Comparison of ENCODE assay signal across 29 cellular contexts in the genomic region with DNA sequence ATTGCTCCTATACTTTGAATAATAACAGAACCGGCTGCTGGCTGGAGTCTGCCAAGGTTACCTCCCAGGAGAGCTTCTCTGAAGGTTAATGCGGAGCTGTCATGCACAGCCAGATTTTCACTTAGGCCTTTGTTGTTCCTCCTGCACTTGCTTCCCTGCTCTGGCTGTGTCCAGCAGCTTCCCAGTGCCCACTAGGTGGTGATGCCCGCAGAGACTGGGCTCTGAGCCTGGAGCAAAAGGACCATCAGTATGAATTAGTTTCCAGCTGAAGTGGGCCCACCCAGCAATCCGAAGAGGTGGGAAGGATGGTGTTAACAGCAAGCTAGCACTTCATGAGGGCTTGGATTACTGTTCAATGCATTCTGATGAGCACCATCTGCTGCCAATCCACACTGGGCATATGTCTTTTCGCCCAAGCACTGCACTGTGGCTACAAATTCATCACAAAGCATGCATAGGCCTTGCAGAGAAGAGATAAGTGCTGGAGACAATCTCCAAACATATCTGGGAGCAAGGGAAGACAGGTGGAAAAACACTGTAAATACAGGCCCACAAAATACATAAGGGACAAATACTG.
DNase-seq lines count a peak whose midpoint lies in the region; ATAC-seq and TF ChIP-seq lines count a peak whose summit lies in the region.
"Had no signal": no experiment of that assay in that cellular context is flagged by ENCODE, and none has a peak within 500 bp of the region (broad histone marks: within the 10 kb centered on the region; RNA-seq: fewer than 3 reads in every experiment).

No MANE protein-coding gene starts in this region.

- POLR2A ChIA-PET in SK-N-SH (lab: Yijun Ruan, JAX) = no interaction called here
- POLR2A ChIA-PET in activated CD8-positive, alpha-beta T cell treated with anti-CD3 and anti-CD28 coated beads for 36 hours (lab: Charles Lee) = no interaction called here

- DNase-seq in SK-N-SH (no peak), NCI-H524 (lab: John Stamatoyannopoulos, UW) (peak; percentile 89 to 97), cerebellar cortex (ENCODE audit: low spot score) (peak; percentile 84), NCI-H146 treated with DMSO at 0.1 percent for 48 hours (lab: John Stamatoyannopoulos, UW; ENCODE audit: unreplicated experiment) (no peak), ascending aorta (ENCODE audit: low spot score in 2 of 2) (no peak), tibial nerve (ENCODE audit: low spot score in 2 of 2) (no peak)
- DNase-seq in activated CD8-positive, alpha-beta T cell treated with anti-CD3 and anti-CD28 coated beads for 36 hours = no peak
- DNase-seq: activated CD8-positive, alpha-beta T cell treated with anti-CD3 and anti-CD28 coated beads, Interleukin-2, amount 10 ng/mL, durations not matched to agents 7 days and 5 days; activated effector memory CD4-positive, alpha-beta T cell treated with Interleukin-2 at 50 U/mL for 16 hours; activated naive CD8-positive, alpha-beta T cell treated with anti-CD3 and anti-CD28 coated beads, Interleukin-2, amount 50 U/mL, for 24 hours; activated T-cell treated with anti-CD3 and anti-CD28 coated beads for 4 hours; body of pancreas; CD4-positive, alpha-beta memory T cell; DMS153; effector memory CD4-positive, alpha-beta T cell; GDM1; left ventricle myocardium superior; midbrain; natural killer cell; NCI-H1417; ovary; PC-9; right lobe of liver; SHP77; stimulated activated naive CD8-positive, alpha-beta T cell treated with anti-CD3 and anti-CD28 coated beads, Interleukin-15, Interleukin-2, amounts not matched to agents 100 U/mL and 50 U/mL, for 24 hours; T-cell had no signal

- TF ChIP-seq POLR2A in tibial nerve (IDR thresholded peaks at IDR 0.05) = no peak

- no peaks in the 10 kb centered on the region for H3K36me3 ChIP-seq in SK-N-SH (replicated peaks in 1 of 2; ENCODE audit: control insufficient read depth in 1 of 2, insufficient read depth in 2 of 2, low read length in 1 of 2)
- H3K36me3 ChIP-seq in ascending aorta = no peaks in the 10 kb centered on the region
- no peaks in the 10 kb centered on the region for H3K36me3 ChIP-seq in tibial nerve
- H3K36me3 ChIP-seq: ovary, right lobe of liver had no signal

- no peak for ATAC-seq in SK-N-SH treated with all-trans-retinoic acid at 6 μM for 48 hours
- ATAC-seq in activated CD8-positive, alpha-beta T cell treated with anti-CD3 and anti-CD28 coated beads for 36 hours = no peak
- ATAC-seq: activated CD4-positive, CD25-positive, alpha-beta regulatory T cell treated with anti-CD3 and anti-CD28 coated beads, Interleukin-2, amount 50 U/mL, for 24 hours; activated CD8-positive, alpha-beta T cell treated with anti-CD3 and anti-CD28 coated beads, Interleukin-2, amount 10 ng/mL, durations not matched to agents 7 days and 5 days; activated naive CD8-positive, alpha-beta T cell treated with anti-CD3 and anti-CD28 coated beads, Interleukin-2, amount 50 U/mL, for 24 hours; body of pancreas; HepG2; left ventricle myocardium superior; natural killer cell; right lobe of liver; stimulated activated naive CD8-positive, alpha-beta T cell treated with anti-CD3 and anti-CD28 coated beads, Interleukin-15, Interleukin-2, amounts not matched to agents 100 U/mL and 50 U/mL, for 24 hours; T-cell had no signal

- H3K9ac ChIP-seq in SK-N-SH = no peak overlapping the region

- H3K27me3 Mint-ChIP-seq in activated CD8-positive, alpha-beta T cell treated with anti-CD3 and anti-CD28 coated beads for 36 hours = peaks cover 2% of the 10 kb centered on the region
- H3K27me3 Mint-ChIP-seq: activated naive CD8-positive, alpha-beta T cell treated with anti-CD3 and anti-CD28 coated beads, Interleukin-2, amount 50 U/mL, for 24 hours; CD4-positive, alpha-beta memory T cell had no signal

- 52% methylated on average over 5 of the region's 5 CpGs for WGBS in SK-N-SH (ENCODE audit: low lambda C conversion rate)
- WGBS in tibial nerve, 2 donors = 73 to 81% methylated on average over 5 of the region's 5 CpGs

- peaks cover 14% of the 10 kb centered on the region for H3K9me3 Mint-ChIP-seq in activated CD8-positive, alpha-beta T cell treated with anti-CD3 and anti-CD28 coated beads for 36 hours

- H3K4me1 Mint-ChIP-seq in activated CD8-positive, alpha-beta T cell treated with anti-CD3 and anti-CD28 coated beads for 36 hours (ENCODE audit: low read depth) = no peaks in the 10 kb centered on the region
- H3K4me1 Mint-ChIP-seq: activated naive CD8-positive, alpha-beta T cell treated with anti-CD3 and anti-CD28 coated beads, Interleukin-2, amount 50 U/mL, for 24 hours; CD4-positive, alpha-beta memory T cell; natural killer cell; T-cell had no signal

- no peak overlapping the region for H3K4me2 ChIP-seq in SK-N-SH
- H3K4me2 ChIP-seq: PC-9 had no signal

- no peaks in the 10 kb centered on the region for H4K20me1 ChIP-seq in SK-N-SH (ENCODE audit: insufficient read depth)

- TF ChIP-seq CTCF in SK-N-SH (IDR thresholded peaks at IDR 0.05) (peak; percentile 20; the same call in 1 of the 2 replicates), ascending aorta (IDR thresholded peaks at IDR 0.05) (no peak), tibial nerve (IDR thresholded peaks at IDR 0.05) (no peak)
- TF ChIP-seq CTCF in activated CD8-positive, alpha-beta T cell treated with anti-CD3 and anti-CD28 coated beads for 36 hours (IDR thresholded peaks at IDR 0.05) = no peak

- no peak overlapping the region for H3K4me3 Mint-ChIP-seq in activated CD8-positive, alpha-beta T cell treated with anti-CD3 and anti-CD28 coated beads for 36 hours
- H3K4me3 Mint-ChIP-seq: activated CD8-positive, alpha-beta T cell treated with anti-CD3 and anti-CD28 coated beads, Interleukin-2, amount 10 ng/mL, durations not matched to agents 7 days and 5 days; activated naive CD8-positive, alpha-beta T cell treated with anti-CD3 and anti-CD28 coated beads, Interleukin-2, amount 50 U/mL, for 24 hours; CD4-positive, alpha-beta memory T cell; natural killer cell; T-cell had no signal

- H3K36me3 Mint-ChIP-seq in activated CD8-positive, alpha-beta T cell treated with anti-CD3 and anti-CD28 coated beads for 36 hours (ENCODE audit: low read depth) = no peaks in the 10 kb centered on the region
- H3K36me3 Mint-ChIP-seq: CD4-positive, alpha-beta memory T cell; natural killer cell; T-cell had no signal

- H3K4me1 ChIP-seq in SK-N-SH (ENCODE audit: control insufficient read depth in 1 of 2, insufficient read depth in 2 of 2, low read depth in 1 of 2, low read length in 1 of 2) (no peaks in the 10 kb centered on the region), ascending aorta (no peaks in the 10 kb centered on the region), tibial nerve (no peaks in the 10 kb centered on the region)
- H3K4me1 ChIP-seq: body of pancreas, right lobe of liver had no signal

- H3K27me3 ChIP-seq in SK-N-SH (ENCODE audit: insufficient read depth) (no peaks in the 10 kb centered on the region), ascending aorta (no peaks in the 10 kb centered on the region), tibial nerve (no peaks in the 10 kb centered on the region)
- H3K27me3 ChIP-seq: body of pancreas, ovary, right lobe of liver had no signal

- H3K4me3 ChIP-seq in SK-N-SH (ENCODE audit: low read depth in 2 of 2, low read length in 1 of 2) (no peak overlapping the region), ascending aorta (no peak overlapping the region), tibial nerve (no peak overlapping the region)
- H3K4me3 ChIP-seq: body of pancreas, ovary, PC-9, right lobe of liver had no signal

- H3K9me2 ChIP-seq in SK-N-SH = no peaks in the 10 kb centered on the region

- CTCF ChIA-PET in SK-N-SH (lab: Yijun Ruan, JAX) = interaction anchor here (0.7 kb wide), 1 partner anchor 411 kb away, joined by 3 read pairs; no protein-coding TSS in a partner anchor
- CTCF ChIA-PET in activated CD8-positive, alpha-beta T cell treated with anti-CD3 and anti-CD28 coated beads for 36 hours (lab: Charles Lee) = interaction anchor here (0.8 kb wide), 1 partner anchor 13 kb away, joined by 3 read pairs; no protein-coding TSS in a partner anchor

- TF ChIP-seq RAD21 in SK-N-SH (IDR thresholded peaks at IDR 0.05; ENCODE audit: low read length) = no peak

- TF ChIP-seq EP300 in SK-N-SH (IDR thresholded peaks at IDR 0.05; ENCODE audit: borderline replicate concordance in 1 of 2, low read depth in 1 of 2, low read length in 1 of 2) = no peak
- TF ChIP-seq EP300 in tibial nerve (IDR thresholded peaks at IDR 0.05) = no peak

- no peak overlapping the region for H3K27ac ChIP-seq in SK-N-SH (ENCODE audit: low read depth in 2 of 2, low read length in 1 of 2)
- no peak overlapping the region for H3K27ac ChIP-seq in ascending aorta
- H3K27ac ChIP-seq in tibial nerve = no peak overlapping the region
- H3K27ac ChIP-seq: body of pancreas, ovary, PC-9, right lobe of liver had no signal

- intact Hi-C loops in ascending aorta (cut with DNase I) = no loop called here
- intact Hi-C loops in activated CD8-positive, alpha-beta T cell treated with anti-CD3 and anti-CD28 coated beads for 36 hours (cut with micrococcal nuclease) = no loop called here

- no peaks in the 10 kb centered on the region for H3K79me2 ChIP-seq in SK-N-SH (ENCODE audit: insufficient read depth)

- no peak overlapping the region for H3K27ac Mint-ChIP-seq in activated CD8-positive, alpha-beta T cell treated with anti-CD3 and anti-CD28 coated beads for 36 hours
- H3K27ac Mint-ChIP-seq: activated CD8-positive, alpha-beta T cell treated with anti-CD3 and anti-CD28 coated beads, Interleukin-2, amount 10 ng/mL, durations not matched to agents 7 days and 5 days; activated naive CD8-positive, alpha-beta T cell treated with anti-CD3 and anti-CD28 coated beads, Interleukin-2, amount 50 U/mL, for 24 hours; CD4-positive, alpha-beta memory T cell; natural killer cell; T-cell had no signal

- H3F3A ChIP-seq in SK-N-SH (replicated peaks; ENCODE audit: insufficient read depth) = no peaks in the 10 kb centered on the region

- H3K9me3 ChIP-seq in SK-N-SH (no peaks in the 10 kb centered on the region), ascending aorta (peaks cover 14 to 24% of the 10 kb centered on the region in 2 donors), tibial nerve (peaks cover 0 to 31% (median 7%) of the 10 kb centered on the region in 4 donors)
- H3K9me3 ChIP-seq: body of pancreas, ovary, right lobe of liver had no signal

- H2AFZ ChIP-seq in SK-N-SH (ENCODE audit: low read depth) = no peak overlapping the region
- H2AFZ ChIP-seq: PC-9 had no signal

TF ChIP-seq in SK-N-SH, 30 proteins besides CTCF, POLR2A, EP300 and RAD21 (continues in another document):
- TF ChIP-seq TAF1 (IDR thresholded peaks at IDR 0.05; ENCODE audit: borderline replicate concordance, low read depth, low read length) (no peak), TEAD4 (IDR thresholded peaks at IDR 0.05; ENCODE audit: borderline replicate concordance, insufficient read depth) (no peak), MXI1 (IDR thresholded peaks at IDR 0.05; ENCODE audit: low read depth, low read length) (no peak)

TF ChIP-seq in SK-N-SH treated with all-trans-retinoic acid at 6 μM for 48 hours, 23 proteins besides CTCF, POLR2A, EP300 and RAD21:
- TF ChIP-seq SNAI2 (CRISPR knock-in tag; IDR thresholded peaks at IDR 0.05) = no peak
TF ChIP-seq in SK-N-SH treated with all-trans-retinoic acid at 6 μM for 48 hours: peak in this region for 0.

Comparison
In these comparisons a context has a peak if more than half of its experiments do, and no peak if none do; other contexts are left out.
1. DNase-seq: peak in NCI-H524 (2 of 2) and cerebellar cortex (single experiment); none in SK-N-SH (single experiment), NCI-H146 treated with DMSO at 0.1 percent for 48 hours (single experiment), ascending aorta (0 of 2), tibial nerve (0 of 2) and activated CD8-positive, alpha-beta T cell treated with anti-CD3 and anti-CD28 coated beads for 36 hours (single experiment).